Comparison of ENCODE assay signal across 9 cellular contexts in genomic region chr19:3368848-3369336, GRCh38. TPM values are rescaled to one million over a fixed set of nuclear protein-coding genes. Genes with fewer than 3 reads are reported as not detected.
DNase-seq lines count a peak whose midpoint lies in the region; ATAC-seq and TF ChIP-seq lines count a peak whose summit lies in the region.
"Had no signal": no experiment of that assay in that cellular context is flagged by ENCODE, and none has a peak within 500 bp of the region (broad histone marks: within the 10 kb centered on the region; RNA-seq: fewer than 3 reads in every experiment).

No MANE protein-coding gene starts in this region.

- H3K4me3 ChIP-seq in left ventricle myocardium inferior = peak overlapping the region; percentile 89
- H3K4me3 ChIP-seq in vagina = peak overlapping the region; percentile 66 to 97

- peaks cover 79% of the 10 kb centered on the region for H3K27me3 Mint-ChIP-seq in brain

- peaks cover 52% of the 10 kb centered on the region for H3K4me1 Mint-ChIP-seq in brain

- intact Hi-C loops in left ventricle myocardium inferior (cut with micrococcal nuclease) (loop anchor here (10.0 kb wide), 1 partner anchor 56 kb away; no protein-coding TSS in a partner anchor), Right ventricle myocardium superior (cut with DNase I) (loop anchor here (5.0 to 10.0 kb wide), 2 partner anchors 33 to 56 kb away; no protein-coding TSS in a partner anchor), vagina (cut with DNase I) (loop anchor here (5.0 kb wide), 1 partner anchor 33 kb away; no protein-coding TSS in a partner anchor)

- ATAC-seq in Right ventricle myocardium superior (ENCODE audit: poor library complexity) = no peak

- peaks cover 0 to 3% (median 0%) of the 10 kb centered on the region in 5 experiments for H3K9me3 Mint-ChIP-seq in brain

- DNase-seq in left ventricle myocardium inferior (no peak), Right ventricle myocardium superior (no peak), medulla oblongata (ENCODE audit: extremely low spot score) (peak; percentile 57), vagina (ENCODE audit: extremely low spot score in 2 of 2) (no peak), NCI-H187 treated with DMSO at 0.1 percent for 48 hours (lab: John Stamatoyannopoulos, UW) (no peak), dermis blood vessel endothelial cell (no peak)
- no peak for DNase-seq in NK-92 treated with Interleukin-12 subunit alpha and Interleukin-12 subunit beta, amount 100 ng/mL, for 24 hours (lab: John Stamatoyannopoulos, UW)
- DNase-seq: effector memory CD4-positive, alpha-beta T cell had no signal

- H3K9me3 ChIP-seq in left ventricle myocardium inferior (replicated peaks) (no peaks in the 10 kb centered on the region), vagina (no peaks in the 10 kb centered on the region)

- peak overlapping the region; percentile 35 to 97 (median 85) for H3K27ac Mint-ChIP-seq in brain

- peaks cover 86% of the 10 kb centered on the region for H3K4me1 ChIP-seq in left ventricle myocardium inferior
- peaks cover 88% of the 10 kb centered on the region for H3K4me1 ChIP-seq in vagina

- H3K27ac ChIP-seq in left ventricle myocardium inferior (replicated peaks) (peak overlapping the region; percentile 97), vagina (peak overlapping the region; percentile 100)

- TF ChIP-seq CTCF in left ventricle myocardium inferior (IDR thresholded peaks at IDR 0.05; ENCODE audit: borderline replicate concordance) = no peak
- TF ChIP-seq CTCF in brain (conservative IDR thresholded peaks at IDR 0.05) = no peak
- no peak for TF ChIP-seq CTCF in vagina (IDR thresholded peaks at IDR 0.05)

- no peak for TF ChIP-seq POLR2A in vagina (IDR thresholded peaks at IDR 0.05)

- no peaks in the 10 kb centered on the region for H3K27me3 ChIP-seq in left ventricle myocardium inferior (ENCODE audit: low read depth)
- H3K27me3 ChIP-seq in vagina = no peaks in the 10 kb centered on the region

- H3K4me3 Mint-ChIP-seq in brain = peak overlapping the region; percentile 71 to 84 (median 76)

- no peaks in the 10 kb centered on the region for H3K36me3 Mint-ChIP-seq in brain

- H3K36me3 ChIP-seq in left ventricle myocardium inferior = no peaks in the 10 kb centered on the region
- H3K36me3 ChIP-seq in vagina = no peaks in the 10 kb centered on the region

RNA-seq across cellular contexts. Expression of gene NFIC, which starts 2.5 kb away (rescaled TPM):
- total RNA-seq in left ventricle myocardium inferior = 145 TPM
- total RNA-seq in Right ventricle myocardium superior = 153 TPM
- polyA plus RNA-seq in brain (ENCODE audit: insufficient read depth, low read depth, low replicate concordance) = 79.3 TPM
- 142 TPM for total RNA-seq in vagina
- total RNA-seq in dermis blood vessel endothelial cell = 33.0 and 59.0 TPM in 2 replicates
